ENCODE assay signal across 8 cellular contexts in the genomic region with DNA sequence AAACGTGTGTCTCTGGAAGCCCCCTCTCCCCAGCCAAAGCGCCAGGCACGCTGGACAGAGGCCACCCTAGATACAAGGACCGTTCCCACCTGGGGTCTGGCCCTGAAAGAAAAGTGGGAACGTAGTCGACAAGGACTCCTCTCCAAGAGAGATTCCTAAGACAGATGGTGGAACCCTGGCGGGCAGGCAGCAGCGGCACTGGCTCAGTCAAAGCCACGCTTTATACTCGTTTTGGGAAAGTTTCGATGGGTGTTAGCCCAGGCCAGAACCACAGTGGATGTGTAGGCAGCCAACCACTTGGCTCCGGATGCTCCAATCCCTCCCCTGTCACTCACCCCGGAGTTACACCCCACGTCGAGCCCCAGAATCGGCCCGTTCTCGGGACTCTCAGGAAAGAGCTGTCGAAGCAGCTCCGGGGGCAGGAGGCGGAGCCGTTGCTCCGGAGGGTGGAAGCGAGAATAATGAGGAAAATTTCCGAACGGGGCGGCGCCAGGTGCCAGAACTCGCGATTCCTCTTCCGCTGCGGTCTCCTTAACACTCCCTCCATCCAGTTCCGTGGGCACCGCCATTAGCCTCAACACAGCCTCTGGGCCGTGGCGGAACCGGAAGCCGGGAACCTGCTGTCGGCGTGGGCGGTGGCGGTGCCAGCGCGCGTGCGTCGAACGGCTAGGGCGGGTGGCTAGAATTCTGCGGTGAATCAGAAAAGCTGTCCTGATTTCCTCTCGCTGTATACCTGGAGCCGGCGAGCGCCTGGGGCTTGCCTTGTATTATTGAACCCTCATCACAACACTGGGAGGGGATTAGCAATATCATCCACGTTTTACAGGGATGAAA. TPM values are rescaled to one million over a fixed set of nuclear protein-coding genes. Genes with fewer than 3 reads are reported as not detected.
DNase-seq lines count a peak whose midpoint lies in the region; ATAC-seq and TF ChIP-seq lines count a peak whose summit lies in the region.

A gene with protein sequence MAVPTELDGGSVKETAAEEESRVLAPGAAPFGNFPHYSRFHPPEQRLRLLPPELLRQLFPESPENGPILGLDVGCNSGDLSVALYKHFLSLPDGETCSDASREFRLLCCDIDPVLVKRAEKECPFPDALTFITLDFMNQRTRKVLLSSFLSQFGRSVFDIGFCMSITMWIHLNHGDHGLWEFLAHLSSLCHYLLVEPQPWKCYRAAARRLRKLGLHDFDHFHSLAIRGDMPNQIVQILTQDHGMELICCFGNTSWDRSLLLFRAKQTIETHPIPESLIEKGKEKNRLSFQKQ (minus strand): TSS at position 588 of the 834 bp plus-strand sequence. CDS start 19 bp downstream, at position 569.

- peaks cover 7% of the 10 kb centered on the region; the same call in 1 of the 2 replicates for H3K4me1 ChIP-seq in Caco-2
- H3K4me1 ChIP-seq in HUES48 (ENCODE audit: control insufficient read depth, insufficient read depth, low read length), result peaks cover 5% of the 10 kb centered on the region; the same call in 1 of the 2 replicates
- no peaks in the 10 kb centered on the region for H3K4me1 ChIP-seq in NT2/D1 (ENCODE audit: insufficient read depth, insufficient read length)
- H3K4me1 ChIP-seq in mononuclear cell (ENCODE audit: insufficient read depth, low read length), result peaks cover 18% of the 10 kb centered on the region

- peak; percentile 94 for DNase-seq in Caco-2
- DNase-seq in NT2/D1 (ENCODE audit: low read depth, low spot score), result no peak
- peak; percentile 93 for DNase-seq in activated CD8-positive, alpha-beta memory T cell treated with anti-CD3 and anti-CD28 coated beads, Interleukin-2, amount 50 U/mL, for 4 hours
- DNase-seq in endothelial cell (ENCODE audit: low spot score), result peak; percentile 78
- DNase-seq in stimulated activated CD8-positive, alpha-beta memory T cell treated with anti-CD3 and anti-CD28 coated beads, Interleukin-2, amount 100 ng/mL, for 48 hours (ENCODE audit: low read depth in 2 of 2), result peak; percentile 93

- H3K27me3 Mint-ChIP-seq in Caco-2 (ENCODE audit: insufficient read depth, unreplicated experiment), result no peaks in the 10 kb centered on the region
- peaks cover 5% of the 10 kb centered on the region for H3K27me3 Mint-ChIP-seq in endothelial cell (ENCODE audit: unreplicated experiment)

- POLR2A ChIA-PET in Caco-2 (lab: Charles Lee), result interaction anchor here (0.5 to 3.2 kb wide), 9 partner anchors 8 to 365 kb away, joined by 3 to 20 read pairs (median 4); a partner anchor contains a TSS

- peak within 1 kb of the TSS; percentile 85 for H3K27ac ChIP-seq in HUES48 (ENCODE audit: low read depth, low read length)

- H3K27me3 ChIP-seq in Caco-2 (replicated peaks; ENCODE audit: control insufficient read depth, insufficient read depth, low read length) (no peaks in the 10 kb centered on the region), HUES48 (ENCODE audit: control insufficient read depth, insufficient read depth, low read length) (no peaks in the 10 kb centered on the region), NT2/D1 (ENCODE audit: insufficient read depth, insufficient read length) (no peaks in the 10 kb centered on the region), mononuclear cell (ENCODE audit: insufficient read depth, low read length) (no peaks in the 10 kb centered on the region)

- H3K36me3 ChIP-seq in Caco-2 (ENCODE audit: control insufficient read depth, insufficient read depth, low read length) (no peaks in the 10 kb centered on the region), HUES48 (ENCODE audit: control insufficient read depth, insufficient read depth, low read length) (no peaks in the 10 kb centered on the region), NT2/D1 (ENCODE audit: insufficient read depth, insufficient read length, low read length) (no peaks in the 10 kb centered on the region)

- H3K27ac Mint-ChIP-seq in Caco-2 (ENCODE audit: unreplicated experiment), result peak within 1 kb of the TSS; percentile 92
- H3K27ac Mint-ChIP-seq in endothelial cell (ENCODE audit: unreplicated experiment), result peak within 1 kb of the TSS; percentile 90

- TF ChIP-seq CTCF in Caco-2 (IDR thresholded peaks at IDR 0.05; ENCODE audit: insufficient read depth in 1 of 2, low read depth in 1 of 2, low read length in 1 of 2, severe bottlenecking in 1 of 2, unreplicated experiment in 1 of 2) (no peak), endothelial cell (IDR thresholded peaks at IDR 0.05; ENCODE audit: unreplicated experiment) (no peak)

- H3K9me3 ChIP-seq in Caco-2 (no peaks in the 10 kb centered on the region), HUES48 (ENCODE audit: control insufficient read depth, insufficient read depth, low read length) (no peaks in the 10 kb centered on the region), NT2/D1 (ENCODE audit: insufficient read depth, low read length) (no peaks in the 10 kb centered on the region), mononuclear cell (ENCODE audit: low read depth, low read length) (no peaks in the 10 kb centered on the region)

- CTCF ChIA-PET in Caco-2 (lab: Charles Lee), result interaction anchor here (0.6 to 2.0 kb wide), 9 partner anchors 9 to 228 kb away, joined by 3 to 12 read pairs (median 3); a partner anchor contains a TSS

- peaks cover 11% of the 10 kb centered on the region for H3K36me3 Mint-ChIP-seq in Caco-2 (ENCODE audit: insufficient read depth, unreplicated experiment)
- no peaks in the 10 kb centered on the region for H3K36me3 Mint-ChIP-seq in endothelial cell (ENCODE audit: low read depth, unreplicated experiment)

- TSS peak; percentile 89 for BruUV-seq in Caco-2 (replicated peaks; lab: Mats Ljungman, UMichigan)

- H3K9ac ChIP-seq in HUES48 (ENCODE audit: low read depth, low read length) (peak within 1 kb of the TSS; percentile 62), NT2/D1 (ENCODE audit: insufficient read length, low read depth) (peak within 1 kb of the TSS; percentile 86)

- peak within 1 kb of the TSS; percentile 59 for H3K4me3 ChIP-seq in Caco-2 (ENCODE audit: low read depth, low read length)
- H3K4me3 ChIP-seq in HUES48 (ENCODE audit: low read depth, low read length), result peak within 1 kb of the TSS; percentile 79
- H3K4me3 ChIP-seq in NT2/D1 (ENCODE audit: insufficient read length, low read depth), result peak within 1 kb of the TSS; percentile 83
- peak within 1 kb of the TSS; percentile 60 for H3K4me3 ChIP-seq in mononuclear cell (ENCODE audit: low read length)

- H3K4me3 Mint-ChIP-seq in Caco-2 (ENCODE audit: unreplicated experiment) (peak within 1 kb of the TSS; percentile 93), endothelial cell (ENCODE audit: unreplicated experiment) (peak within 1 kb of the TSS; percentile 93)

- ATAC-seq in GM21423 (IDR thresholded peaks at IDR 0.05; ENCODE audit: unreplicated experiment), result peak; percentile 90

- intact Hi-C loops in Caco-2 (cut with micrococcal nuclease; ENCODE audit: unreplicated experiment), result no loop called here

- H3K4me1 Mint-ChIP-seq in Caco-2 (ENCODE audit: low read depth, unreplicated experiment) (peaks cover 24% of the 10 kb centered on the region), endothelial cell (ENCODE audit: unreplicated experiment) (peaks cover 18% of the 10 kb centered on the region)

- no peaks in the 10 kb centered on the region for H3K9me3 Mint-ChIP-seq in Caco-2 (ENCODE audit: unreplicated experiment)
- no peaks in the 10 kb centered on the region for H3K9me3 Mint-ChIP-seq in endothelial cell (ENCODE audit: unreplicated experiment)

RNA-seq across cellular contexts. Expression of the gene that starts here (rescaled TPM):
- 5.7 and 6.6 TPM in 2 replicates for total RNA-seq in Caco-2 (2022)
- total RNA-seq in endothelial cell (ENCODE audit: unreplicated experiment), result 2.6 TPM
- total RNA-seq in mononuclear cell, result 4.7 TPM
